Comparison of ENCODE assay signal across 24 cellular contexts in genomic region chr5:172791291-172791690, GRCh38. TPM values are rescaled to one million over a fixed set of nuclear protein-coding genes. Genes with fewer than 3 reads are reported as not detected.
DNase-seq lines count a peak whose midpoint lies in the region; ATAC-seq, FAIRE-seq and TF ChIP-seq lines count a peak whose summit lies in the region.
"Had no signal": no experiment of that assay in that cellular context is flagged by ENCODE, and none has a peak within 500 bp of the region (broad histone marks: within the 10 kb centered on the region; RNA-seq: fewer than 3 reads in every experiment).

No MANE protein-coding gene starts in this region.

- BruUV-seq in MCF 10A (replicated peaks; lab: Mats Ljungman, UMichigan) (no TSS peak), mammary epithelial cell (replicated peaks; lab: Mats Ljungman, UMichigan) (no TSS peak)

- H3K36me3 ChIP-seq in mammary epithelial cell (ENCODE audit: insufficient read depth, low read length), result no peaks in the 10 kb centered on the region
- no peaks in the 10 kb centered on the region for H3K36me3 ChIP-seq in esophagus muscularis mucosa
- H3K36me3 ChIP-seq in gastrocnemius medialis, result no peaks in the 10 kb centered on the region
- H3K36me3 ChIP-seq: heart right ventricle had no signal

- H3K9me3 ChIP-seq in mammary epithelial cell (replicated peaks; ENCODE audit: insufficient read depth, low read length) (no peaks in the 10 kb centered on the region), esophagus muscularis mucosa (no peaks in the 10 kb centered on the region), gastrocnemius medialis (no peaks in the 10 kb centered on the region)
- H3K9me3 ChIP-seq: heart right ventricle had no signal

- intact Hi-C loops in MCF 10A (cut with micrococcal nuclease) (no loop called here), mammary epithelial cell (cut with micrococcal nuclease) (no loop called here), esophagus muscularis mucosa (cut with DNase I) (loop anchor here (5.0 kb wide), 1 partner anchor 66 kb away; no protein-coding TSS in a partner anchor), gastrocnemius medialis (cut with DNase I; ENCODE audit: low total_unique reads) (no loop called here)

- H3K27me3 ChIP-seq in mammary epithelial cell (ENCODE audit: insufficient read depth, low read length) (no peaks in the 10 kb centered on the region), esophagus muscularis mucosa (no peaks in the 10 kb centered on the region), gastrocnemius medialis (no peaks in the 10 kb centered on the region)
- H3K27me3 ChIP-seq: heart right ventricle had no signal

- no peak for TF ChIP-seq POLR2A in esophagus muscularis mucosa (IDR thresholded peaks at IDR 0.05; ENCODE audit: low read depth)
- TF ChIP-seq POLR2A in gastrocnemius medialis (IDR thresholded peaks at IDR 0.05), result peak; percentile 32 to 47

- H3K9ac ChIP-seq in mammary epithelial cell (ENCODE audit: insufficient read depth, low read length), result no peak overlapping the region

- no peaks in the 10 kb centered on the region for H3K79me2 ChIP-seq in mammary epithelial cell (ENCODE audit: insufficient read depth, low read length)

- H3K27me3 Mint-ChIP-seq in MCF 10A (ENCODE audit: insufficient read depth, unreplicated experiment) (no peaks in the 10 kb centered on the region), type B pancreatic cell (no peaks in the 10 kb centered on the region)
- H3K27me3 Mint-ChIP-seq: activated T-cell treated with anti-CD3 and anti-CD28 coated beads, Interleukin-2, amount 50 U/mL, for 24 hours; naive B cell; T-helper 17 cell had no signal

- H2AFZ ChIP-seq in mammary epithelial cell (ENCODE audit: low read depth, low read length), result no peak overlapping the region
- H2AFZ ChIP-seq: PC-9 had no signal

- H3K36me3 Mint-ChIP-seq in MCF 10A (ENCODE audit: insufficient read depth, unreplicated experiment), result no peaks in the 10 kb centered on the region
- H3K36me3 Mint-ChIP-seq in type B pancreatic cell, result no peaks in the 10 kb centered on the region
- H3K36me3 Mint-ChIP-seq: naive B cell had no signal

- 98% methylated on average over 3 of the region's 6 CpGs for WGBS in mammary epithelial cell (ENCODE audit: low coverage, missing lambda C conversion rate)
- 80% methylated on average over 4 of the region's 6 CpGs for WGBS in esophagus muscularis mucosa

- POLR2A ChIA-PET in MCF 10A (lab: Yijun Ruan, JAX), result interaction anchor here (0.6 to 38.7 kb wide), 3 partner anchors 9 to 347 kb away, joined by 3 to 1263 read pairs (median 6); partner anchors contain the start of gene DUSP1

- no peak overlapping the region for H3K4me3 Mint-ChIP-seq in MCF 10A (ENCODE audit: unreplicated experiment)
- no peak overlapping the region for H3K4me3 Mint-ChIP-seq in type B pancreatic cell
- H3K4me3 Mint-ChIP-seq: activated CD8-positive, alpha-beta T cell treated with anti-CD3 and anti-CD28 coated beads, Interleukin-2, amount 10 ng/mL, durations not matched to agents 7 days and 5 days; activated T-cell treated with anti-CD3 and anti-CD28 coated beads, Interleukin-2, amount 50 U/mL, for 24 hours; naive B cell; T-helper 17 cell had no signal

- FAIRE-seq in GM19239 (lab: Jason Lieb, UNC), result no peak
- FAIRE-seq: G401.6 had no signal

- CTCF ChIA-PET in MCF 10A (lab: Yijun Ruan, JAX), result interaction anchor here (1.2 to 1.5 kb wide), 5 partner anchors 9 to 21 kb away, joined by 4 to 6 read pairs (median 5); partner anchors contain the start of gene DUSP1
- CTCF ChIA-PET in mammary epithelial cell (lab: Charles Lee; ENCODE audit: low non-redundant PET), result no interaction called here

- H3K27ac ChIP-seq in mammary epithelial cell (ENCODE audit: insufficient read depth, low read depth, low read length) (no peak overlapping the region), esophagus muscularis mucosa (replicated peaks in 1 of 4) (peak overlapping the region in 3 of 4 donors; percentile 6 to 25 (median 14)), gastrocnemius medialis (peak overlapping the region; percentile 88 to 92 (median 90))
- H3K27ac ChIP-seq: C4-2B, heart right ventricle, PC-9, VCaP had no signal

- no peak overlapping the region for H3K4me2 ChIP-seq in mammary epithelial cell (ENCODE audit: insufficient read depth, low read depth, low read length)
- H3K4me2 ChIP-seq: PC-9 had no signal

- TF ChIP-seq EP300 in esophagus muscularis mucosa (IDR thresholded peaks at IDR 0.05), result no peak

- peak; percentile 37 to 50 for ATAC-seq in gastrocnemius medialis
- ATAC-seq: activated CD8-positive, alpha-beta T cell treated with anti-CD3 and anti-CD28 coated beads, Interleukin-2, amount 10 ng/mL, durations not matched to agents 7 days and 5 days; heart right ventricle; T-helper 17 cell had no signal

- H3K27ac Mint-ChIP-seq in MCF 10A (ENCODE audit: low read depth, unreplicated experiment), result peak overlapping the region; percentile 13
- no peak overlapping the region for H3K27ac Mint-ChIP-seq in type B pancreatic cell
- H3K27ac Mint-ChIP-seq: activated CD8-positive, alpha-beta T cell treated with anti-CD3 and anti-CD28 coated beads, Interleukin-2, amount 10 ng/mL, durations not matched to agents 7 days and 5 days; activated T-cell treated with anti-CD3 and anti-CD28 coated beads, Interleukin-2, amount 50 U/mL, for 24 hours; T-helper 17 cell had no signal

- H3K4me1 Mint-ChIP-seq in MCF 10A (ENCODE audit: insufficient read depth, unreplicated experiment) (peaks cover 22% of the 10 kb centered on the region), type B pancreatic cell (ENCODE audit: unreplicated experiment) (peaks cover 4% of the 10 kb centered on the region)
- H3K4me1 Mint-ChIP-seq: T-helper 17 cell had no signal

- H3K4me1 ChIP-seq in mammary epithelial cell (ENCODE audit: insufficient read depth, low read length), result no peaks in the 10 kb centered on the region
- H3K4me1 ChIP-seq in esophagus muscularis mucosa, result peaks cover 41 to 62% (median 54%) of the 10 kb centered on the region in 4 donors
- peaks cover 73 to 75% of the 10 kb centered on the region in 2 donors for H3K4me1 ChIP-seq in gastrocnemius medialis

- no peaks in the 10 kb centered on the region for H3K9me3 Mint-ChIP-seq in MCF 10A (ENCODE audit: unreplicated experiment)
- H3K9me3 Mint-ChIP-seq in type B pancreatic cell, result no peaks in the 10 kb centered on the region
- H3K9me3 Mint-ChIP-seq: activated T-cell treated with anti-CD3 and anti-CD28 coated beads, Interleukin-2, amount 50 U/mL, for 24 hours; naive B cell had no signal

- DNase-seq in MCF 10A (ENCODE audit: unreplicated experiment), result no peak
- DNase-seq in mammary epithelial cell, result no peak
- DNase-seq in esophagus muscularis mucosa (ENCODE audit: extremely low spot score), result no peak
- DNase-seq in gastrocnemius medialis, result peak; percentile 85 to 90
- no peak for DNase-seq in NCI-H2171 treated with DMSO at 0.1 percent for 48 hours (lab: John Stamatoyannopoulos, UW)
- no peak for DNase-seq in type B pancreatic cell (ENCODE audit: extremely low spot score, unreplicated experiment)
- no peak for DNase-seq in GM19239 (ENCODE audit: insufficient read length, low spot score)
- DNase-seq in NCI-H345 (lab: John Stamatoyannopoulos, UW), result no peak
- DNase-seq: 8988T; activated CD8-positive, alpha-beta T cell treated with anti-CD3 and anti-CD28 coated beads, Interleukin-2, amount 10 ng/mL, durations not matched to agents 7 days and 5 days; activated naive CD4-positive, alpha-beta T cell treated with anti-CD3 and anti-CD28 coated beads, Interleukin-2, amount 50 U/mL, for 16 hours; activated T-cell treated with anti-CD3 and anti-CD28 coated beads, Interleukin-2, amount 50 U/mL, for 24 hours; DMS 273 treated with DMSO at 0.1 percent for 48 hours; heart right ventricle; naive B cell; NCI-H146; NCI-H2227 treated with DMSO at 0.1 percent for 48 hours; NCI-H82; PC-9; stimulated activated CD4-positive, alpha-beta T cell treated with anti-CD3 and anti-CD28 coated beads, Interleukin-12 subunit alpha, Interleukin-12 subunit beta, amount 100 ng/mL, for 4 hours; T-helper 17 cell had no signal

- dilution Hi-C loops in mammary epithelial cell (cut with HindIII; ENCODE audit: low sequenced_read_pairs), result no loop called here

- in situ Hi-C loops in mammary epithelial cell (cut with MboI; ENCODE audit: low sequenced_read_pairs in 2 of 2) (no loop called here), gastrocnemius medialis (cut with MboI; ENCODE audit: low sequenced_read_pairs in 4 of 4) (loop anchor here in 1 of 4 donors (10.0 kb wide), 1 partner anchor 74 kb away; no protein-coding TSS in a partner anchor)

- H3K4me3 ChIP-seq in mammary epithelial cell (replicated peaks in 1 of 3; ENCODE audit: insufficient read depth in 1 of 3, low read depth in 2 of 3, low read length in 3 of 3) (no peak overlapping the region), esophagus muscularis mucosa (no peak overlapping the region), gastrocnemius medialis (no peak overlapping the region)
- H3K4me3 ChIP-seq: heart right ventricle, PC-9 had no signal

- no peaks in the 10 kb centered on the region for H4K20me1 ChIP-seq in mammary epithelial cell (ENCODE audit: insufficient read depth, low read length)

- no peak for TF ChIP-seq CTCF in MCF 10A (IDR thresholded peaks at IDR 0.05; ENCODE audit: unreplicated experiment)
- no peak for TF ChIP-seq CTCF in mammary epithelial cell (conservative IDR thresholded peaks at IDR 0.05 in 1 of 2, IDR thresholded peaks at IDR 0.05 in 1 of 2; ENCODE audit: extremely low read depth in 1 of 2, insufficient read depth in 1 of 2, low read depth in 1 of 2, low read length in 2 of 2)
- TF ChIP-seq CTCF in esophagus muscularis mucosa (IDR thresholded peaks at IDR 0.05), result no peak
- TF ChIP-seq CTCF in gastrocnemius medialis (IDR thresholded peaks at IDR 0.05 in 4 of 5, conservative IDR thresholded peaks at IDR 0.05 in 1 of 5), result no peak
- no peak for TF ChIP-seq CTCF in type B pancreatic cell (conservative IDR thresholded peaks at IDR 0.05)

RNA-seq across cellular contexts. Expression of gene DUSP1, which starts 20.3 kb away (rescaled TPM):
- total RNA-seq in MCF 10A (2022), result 594 and 611 TPM in 2 replicates
- total RNA-seq in mammary epithelial cell, result 10 to 100 TPM; 20.7 to 28.8 TPM
- 19.1 TPM for polyA plus RNA-seq in mammary epithelial cell
- polyA minus RNA-seq in mammary epithelial cell, result 22.7 TPM
- total RNA-seq in esophagus muscularis mucosa, result 100 to 1,000 TPM; 455 to 718 (median 676) TPM
- 1,000 to 10,000 TPM in 1 of 4 donors, 100 to 1,000 TPM in 3; 345 to 1,004 (median 793) TPM for total RNA-seq in gastrocnemius medialis
- total RNA-seq in type B pancreatic cell (ENCODE audit: low replicate concordance), result 50.9 and 163 TPM in 2 replicates

RNA-seq across cellular contexts. Expression of gene ERGIC1, which starts 42.8 kb away (rescaled TPM):
- total RNA-seq in MCF 10A (2022) (257 and 292 TPM in 2 replicates), mammary epithelial cell (10 to 100 TPM; 58.8 to 98.6 TPM), esophagus muscularis mucosa (100 to 1,000 TPM; 105 to 161 (median 145) TPM), gastrocnemius medialis (100 to 1,000 TPM in 1 of 4 donors, 10 to 100 TPM in 3; 54.4 to 108 (median 88.0) TPM), type B pancreatic cell (ENCODE audit: low replicate concordance) (85.2 and 105 TPM in 2 replicates)
- 111 TPM for polyA plus RNA-seq in mammary epithelial cell
- 158 TPM for polyA minus RNA-seq in mammary epithelial cell

Comparison
In these comparisons a context has a peak if more than half of its experiments do, and no peak if none do; other contexts are left out.
1. DNase-seq: peak in gastrocnemius medialis (2 of 2); none in MCF 10A (single experiment), mammary epithelial cell (single experiment), esophagus muscularis mucosa (single experiment), NCI-H2171 treated with DMSO at 0.1 percent for 48 hours (single experiment), type B pancreatic cell (single experiment), GM19239 (single experiment) and NCI-H345 (single experiment).